In the genomic region with DNA sequence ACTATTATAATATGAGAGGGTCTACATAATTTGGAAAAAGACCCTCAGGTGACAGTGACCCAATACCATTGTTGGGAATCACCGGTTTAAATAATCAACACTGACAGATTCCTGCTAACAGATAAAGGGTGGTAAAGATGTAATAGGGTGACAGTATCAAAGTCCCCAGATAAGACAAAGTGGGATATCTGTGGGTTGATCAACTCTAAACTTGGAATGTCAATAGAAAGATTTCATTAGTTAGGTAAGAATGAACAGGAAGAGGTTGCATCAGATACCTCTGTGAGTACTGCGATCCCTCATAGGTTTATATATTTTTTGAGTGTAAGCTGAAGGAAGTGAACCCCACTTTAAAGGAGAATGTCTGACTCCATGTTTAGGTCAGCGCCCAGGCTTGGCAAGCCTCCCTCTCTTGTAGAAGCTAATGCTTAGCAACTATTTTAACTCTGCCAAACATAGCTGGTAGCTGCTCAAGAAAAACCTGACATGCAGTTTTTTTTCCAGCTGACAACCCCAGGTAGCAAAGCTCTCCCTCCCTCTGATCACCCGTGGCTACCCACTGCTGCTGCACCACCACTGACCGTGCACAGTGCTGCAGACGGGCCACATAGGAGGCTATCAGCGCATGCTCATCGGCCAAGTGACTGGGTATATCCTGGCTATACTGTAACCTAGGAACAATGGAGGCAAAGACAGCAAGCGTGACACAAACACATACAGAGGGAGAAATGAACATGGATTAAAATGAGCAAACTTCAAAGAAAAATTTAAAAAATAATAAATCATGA, we compare ENCODE assay signal across 1 cellular context.
TF ChIP-seq lines count a peak whose summit lies in the region.

No MANE protein-coding gene starts in this region.

TF ChIP-seq in HepG2, 621 proteins besides CTCF, POLR2A, EP300 and RAD21:
- TF ChIP-seq FOXP1 (IDR thresholded peaks at IDR 0.05) (no peak), FOXP1 (CRISPR knock-in tag; IDR thresholded peaks at IDR 0.05) (no peak), ZNF34 (CRISPR knock-in tag; IDR thresholded peaks at IDR 0.05; ENCODE audit: borderline replicate concordance) (no peak), ZNF766 (CRISPR knock-in tag; IDR thresholded peaks at IDR 0.05; ENCODE audit: borderline replicate concordance) (no peak), FLYWCH1 (CRISPR knock-in tag; IDR thresholded peaks at IDR 0.05) (no peak), ZNF331 (CRISPR knock-in tag; IDR thresholded peaks at IDR 0.05) (no peak), ATF7 (IDR thresholded peaks at IDR 0.05) (no peak), ATF7 (CRISPR knock-in tag; IDR thresholded peaks at IDR 0.05) (no peak), CEBPG (CRISPR knock-in tag; IDR thresholded peaks at IDR 0.05) (peak; percentile 53), ZNF780A (CRISPR knock-in tag; IDR thresholded peaks at IDR 0.05) (no peak), CEBPB (IDR thresholded peaks at IDR 0.05; ENCODE audit: borderline replicate concordance, low read depth, low read length) (0 out of 2 replicates have a peak, but pooled peaks have one; percentile 36), HNF4A (CRISPR knock-in tag; IDR thresholded peaks at IDR 0.05) (peak; percentile 12; the same call in 1 of the 2 replicates), ZC3H13 (CRISPR knock-in tag; IDR thresholded peaks at IDR 0.05) (no peak), RXRA (CRISPR knock-in tag; IDR thresholded peaks at IDR 0.05) (no peak)
- TF ChIP-seq, protein P1, sequence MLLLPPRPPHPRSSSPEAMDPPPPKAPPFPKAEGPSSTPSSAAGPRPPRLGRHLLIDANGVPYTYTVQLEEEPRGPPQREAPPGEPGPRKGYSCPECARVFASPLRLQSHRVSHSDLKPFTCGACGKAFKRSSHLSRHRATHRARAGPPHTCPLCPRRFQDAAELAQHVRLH (CRISPR knock-in tag; IDR thresholded peaks at IDR 0.05; ENCODE audit: borderline replicate concordance, low read depth), result no peak
- TF ChIP-seq, protein P2, sequence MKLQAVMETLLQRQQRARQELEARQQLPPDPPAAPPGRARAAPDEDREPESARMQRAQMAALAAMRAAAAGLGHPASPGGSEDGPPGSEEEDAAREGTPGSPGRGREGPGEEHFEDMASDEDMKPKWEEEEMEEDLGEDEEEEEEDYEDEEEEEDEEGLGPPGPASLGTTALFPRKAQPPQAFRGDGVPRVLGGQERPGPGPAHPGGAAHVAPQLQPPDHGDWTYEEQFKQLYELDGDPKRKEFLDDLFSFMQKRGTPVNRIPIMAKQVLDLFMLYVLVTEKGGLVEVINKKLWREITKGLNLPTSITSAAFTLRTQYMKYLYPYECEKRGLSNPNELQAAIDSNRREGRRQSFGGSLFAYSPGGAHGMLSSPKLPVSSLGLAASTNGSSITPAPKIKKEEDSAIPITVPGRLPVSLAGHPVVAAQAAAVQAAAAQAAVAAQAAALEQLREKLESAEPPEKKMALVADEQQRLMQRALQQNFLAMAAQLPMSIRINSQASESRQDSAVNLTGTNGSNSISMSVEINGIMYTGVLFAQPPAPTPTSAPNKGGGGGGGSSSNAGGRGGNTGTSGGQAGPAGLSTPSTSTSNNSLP (IDR thresholded peaks at IDR 0.05; ENCODE audit: low read depth, low read length), result 0 out of 2 replicates have a peak, but pooled peaks have one; percentile 17
- TF ChIP-seq, protein P3, sequence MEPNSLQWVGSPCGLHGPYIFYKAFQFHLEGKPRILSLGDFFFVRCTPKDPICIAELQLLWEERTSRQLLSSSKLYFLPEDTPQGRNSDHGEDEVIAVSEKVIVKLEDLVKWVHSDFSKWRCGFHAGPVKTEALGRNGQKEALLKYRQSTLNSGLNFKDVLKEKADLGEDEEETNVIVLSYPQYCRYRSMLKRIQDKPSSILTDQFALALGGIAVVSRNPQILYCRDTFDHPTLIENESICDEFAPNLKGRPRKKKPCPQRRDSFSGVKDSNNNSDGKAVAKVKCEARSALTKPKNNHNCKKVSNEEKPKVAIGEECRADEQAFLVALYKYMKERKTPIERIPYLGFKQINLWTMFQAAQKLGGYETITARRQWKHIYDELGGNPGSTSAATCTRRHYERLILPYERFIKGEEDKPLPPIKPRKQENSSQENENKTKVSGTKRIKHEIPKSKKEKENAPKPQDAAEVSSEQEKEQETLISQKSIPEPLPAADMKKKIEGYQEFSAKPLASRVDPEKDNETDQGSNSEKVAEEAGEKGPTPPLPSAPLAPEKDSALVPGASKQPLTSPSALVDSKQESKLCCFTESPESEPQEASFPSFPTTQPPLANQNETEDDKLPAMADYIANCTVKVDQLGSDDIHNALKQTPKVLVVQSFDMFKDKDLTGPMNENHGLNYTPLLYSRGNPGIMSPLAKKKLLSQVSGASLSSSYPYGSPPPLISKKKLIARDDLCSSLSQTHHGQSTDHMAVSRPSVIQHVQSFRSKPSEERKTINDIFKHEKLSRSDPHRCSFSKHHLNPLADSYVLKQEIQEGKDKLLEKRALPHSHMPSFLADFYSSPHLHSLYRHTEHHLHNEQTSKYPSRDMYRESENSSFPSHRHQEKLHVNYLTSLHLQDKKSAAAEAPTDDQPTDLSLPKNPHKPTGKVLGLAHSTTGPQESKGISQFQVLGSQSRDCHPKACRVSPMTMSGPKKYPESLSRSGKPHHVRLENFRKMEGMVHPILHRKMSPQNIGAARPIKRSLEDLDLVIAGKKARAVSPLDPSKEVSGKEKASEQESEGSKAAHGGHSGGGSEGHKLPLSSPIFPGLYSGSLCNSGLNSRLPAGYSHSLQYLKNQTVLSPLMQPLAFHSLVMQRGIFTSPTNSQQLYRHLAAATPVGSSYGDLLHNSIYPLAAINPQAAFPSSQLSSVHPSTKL (CRISPR knock-in tag; IDR thresholded peaks at IDR 0.05), result no peak
- TF ChIP-seq, protein P4, sequence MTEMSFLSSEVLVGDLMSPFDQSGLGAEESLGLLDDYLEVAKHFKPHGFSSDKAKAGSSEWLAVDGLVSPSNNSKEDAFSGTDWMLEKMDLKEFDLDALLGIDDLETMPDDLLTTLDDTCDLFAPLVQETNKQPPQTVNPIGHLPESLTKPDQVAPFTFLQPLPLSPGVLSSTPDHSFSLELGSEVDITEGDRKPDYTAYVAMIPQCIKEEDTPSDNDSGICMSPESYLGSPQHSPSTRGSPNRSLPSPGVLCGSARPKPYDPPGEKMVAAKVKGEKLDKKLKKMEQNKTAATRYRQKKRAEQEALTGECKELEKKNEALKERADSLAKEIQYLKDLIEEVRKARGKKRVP (CRISPR knock-in tag; IDR thresholded peaks at IDR 0.05), result peak in 1 of 2 experiments; percentile 51; a peak in 1 of 4 replicates
